In genomic region chr2:171687287-171688128, GRCh38 we compare ENCODE assay signal across 1 cellular context.
TF ChIP-seq lines count a peak whose summit lies in the region.

Gene DYNC1I2 (plus strand): TSS chr2:171687469. CDS start chr2:171690156, 2,687 bp downstream.

TF ChIP-seq in HepG2, 621 proteins besides CTCF, POLR2A, EP300 and RAD21 (continued from another document and continues in another):
- TF ChIP-seq, protein P1, sequence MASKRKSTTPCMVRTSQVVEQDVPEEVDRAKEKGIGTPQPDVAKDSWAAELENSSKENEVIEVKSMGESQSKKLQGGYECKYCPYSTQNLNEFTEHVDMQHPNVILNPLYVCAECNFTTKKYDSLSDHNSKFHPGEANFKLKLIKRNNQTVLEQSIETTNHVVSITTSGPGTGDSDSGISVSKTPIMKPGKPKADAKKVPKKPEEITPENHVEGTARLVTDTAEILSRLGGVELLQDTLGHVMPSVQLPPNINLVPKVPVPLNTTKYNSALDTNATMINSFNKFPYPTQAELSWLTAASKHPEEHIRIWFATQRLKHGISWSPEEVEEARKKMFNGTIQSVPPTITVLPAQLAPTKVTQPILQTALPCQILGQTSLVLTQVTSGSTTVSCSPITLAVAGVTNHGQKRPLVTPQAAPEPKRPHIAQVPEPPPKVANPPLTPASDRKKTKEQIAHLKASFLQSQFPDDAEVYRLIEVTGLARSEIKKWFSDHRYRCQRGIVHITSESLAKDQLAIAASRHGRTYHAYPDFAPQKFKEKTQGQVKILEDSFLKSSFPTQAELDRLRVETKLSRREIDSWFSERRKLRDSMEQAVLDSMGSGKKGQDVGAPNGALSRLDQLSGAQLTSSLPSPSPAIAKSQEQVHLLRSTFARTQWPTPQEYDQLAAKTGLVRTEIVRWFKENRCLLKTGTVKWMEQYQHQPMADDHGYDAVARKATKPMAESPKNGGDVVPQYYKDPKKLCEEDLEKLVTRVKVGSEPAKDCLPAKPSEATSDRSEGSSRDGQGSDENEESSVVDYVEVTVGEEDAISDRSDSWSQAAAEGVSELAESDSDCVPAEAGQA (IDR thresholded peaks at IDR 0.05; ENCODE audit: low read depth): no peak; the same call in 1 of the 2 replicates
- TF ChIP-seq, protein P1 (CRISPR knock-in tag; IDR thresholded peaks at IDR 0.05; ENCODE audit: borderline replicate concordance): no peak
- TF ChIP-seq ZNF44 (CRISPR knock-in tag; IDR thresholded peaks at IDR 0.05) (peak; percentile 62; the same call in 1 of the 2 replicates), SNAPC5 (CRISPR knock-in tag; IDR thresholded peaks at IDR 0.05; ENCODE audit: borderline replicate concordance) (no peak; the same call in 1 of the 2 replicates), PAX8 (CRISPR knock-in tag; IDR thresholded peaks at IDR 0.05; ENCODE audit: borderline replicate concordance) (peak; percentile 89; the same call in 1 of the 2 replicates), IRX3 (CRISPR knock-in tag; IDR thresholded peaks at IDR 0.05; ENCODE audit: borderline replicate concordance, low read depth) (peak; percentile 74; the same call in 1 of the 2 replicates), ZNF354B (CRISPR knock-in tag; IDR thresholded peaks at IDR 0.05) (0 out of 2 replicates have a peak, but pooled peaks have one; percentile 71), ZNF513 (CRISPR knock-in tag; conservative IDR thresholded peaks at IDR 0.05) (peak; percentile 95), HNRNPUL1 (IDR thresholded peaks at IDR 0.05; ENCODE audit: low read depth, low read length) (no peak), TERF1 (CRISPR knock-in tag; IDR thresholded peaks at IDR 0.05) (no peak), ZNF256 (CRISPR knock-in tag; conservative IDR thresholded peaks at IDR 0.05) (0 out of 2 replicates have a peak, but pooled peaks have one; percentile 28), MEIS2 (CRISPR knock-in tag; IDR thresholded peaks at IDR 0.05) (peak; percentile 17), RXRA (CRISPR knock-in tag; IDR thresholded peaks at IDR 0.05) (peak; percentile 60; the same call in 1 of the 2 replicates), ZNF839 (CRISPR knock-in tag; IDR thresholded peaks at IDR 0.05; ENCODE audit: borderline replicate concordance) (peak; percentile 41; the same call in 1 of the 2 replicates), TP53 (CRISPR knock-in tag; conservative IDR thresholded peaks at IDR 0.05) (0 out of 2 replicates have a peak, but pooled peaks have one; percentile 55), HOXA9 (CRISPR knock-in tag; IDR thresholded peaks at IDR 0.05; ENCODE audit: borderline replicate concordance) (no peak), PLRG1 (conservative IDR thresholded peaks at IDR 0.05) (no peak), ZNF747 (CRISPR knock-in tag; IDR thresholded peaks at IDR 0.05; ENCODE audit: borderline replicate concordance) (peak; percentile 78; the same call in 1 of the 2 replicates), FUBP1 (CRISPR knock-in tag; IDR thresholded peaks at IDR 0.05; ENCODE audit: borderline replicate concordance) (no peak), SP140L (CRISPR knock-in tag; IDR thresholded peaks at IDR 0.05; ENCODE audit: borderline replicate concordance) (no peak), NR2F6 (IDR thresholded peaks at IDR 0.05) (peak; percentile 42; the same call in 1 of the 2 replicates), NR2F6 (CRISPR knock-in tag; IDR thresholded peaks at IDR 0.05) (peak; percentile 55), DMTF1 (CRISPR knock-in tag; IDR thresholded peaks at IDR 0.05) (no peak), ZUFSP (CRISPR knock-in tag; IDR thresholded peaks at IDR 0.05; ENCODE audit: borderline replicate concordance) (no peak), KMT2A (CRISPR knock-in tag; IDR thresholded peaks at IDR 0.05) (peak; percentile 92), ZFP36L1 (CRISPR knock-in tag; IDR thresholded peaks at IDR 0.05) (no peak), GABPB1 (CRISPR knock-in tag; IDR thresholded peaks at IDR 0.05) (peak; percentile 88), KLF16 (CRISPR knock-in tag; IDR thresholded peaks at IDR 0.05) (peak in 1 of 2 experiments; percentile 93; a peak in 2 of 4 replicates), ZNF879 (CRISPR knock-in tag; IDR thresholded peaks at IDR 0.05) (peak; percentile 72; the same call in 1 of the 2 replicates), ZNF780A (CRISPR knock-in tag; IDR thresholded peaks at IDR 0.05) (no peak), TOPORS (CRISPR knock-in tag; IDR thresholded peaks at IDR 0.05) (peak; percentile 75; the same call in 1 of the 2 replicates)
- TF ChIP-seq, protein P2, sequence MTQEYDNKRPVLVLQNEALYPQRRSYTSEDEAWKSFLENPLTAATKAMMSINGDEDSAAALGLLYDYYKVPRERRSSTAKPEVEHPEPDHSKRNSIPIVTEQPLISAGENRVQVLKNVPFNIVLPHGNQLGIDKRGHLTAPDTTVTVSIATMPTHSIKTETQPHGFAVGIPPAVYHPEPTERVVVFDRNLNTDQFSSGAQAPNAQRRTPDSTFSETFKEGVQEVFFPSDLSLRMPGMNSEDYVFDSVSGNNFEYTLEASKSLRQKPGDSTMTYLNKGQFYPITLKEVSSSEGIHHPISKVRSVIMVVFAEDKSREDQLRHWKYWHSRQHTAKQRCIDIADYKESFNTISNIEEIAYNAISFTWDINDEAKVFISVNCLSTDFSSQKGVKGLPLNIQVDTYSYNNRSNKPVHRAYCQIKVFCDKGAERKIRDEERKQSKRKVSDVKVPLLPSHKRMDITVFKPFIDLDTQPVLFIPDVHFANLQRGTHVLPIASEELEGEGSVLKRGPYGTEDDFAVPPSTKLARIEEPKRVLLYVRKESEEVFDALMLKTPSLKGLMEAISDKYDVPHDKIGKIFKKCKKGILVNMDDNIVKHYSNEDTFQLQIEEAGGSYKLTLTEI (CRISPR knock-in tag; conservative IDR thresholded peaks at IDR 0.05): no peak
- TF ChIP-seq, protein P3, sequence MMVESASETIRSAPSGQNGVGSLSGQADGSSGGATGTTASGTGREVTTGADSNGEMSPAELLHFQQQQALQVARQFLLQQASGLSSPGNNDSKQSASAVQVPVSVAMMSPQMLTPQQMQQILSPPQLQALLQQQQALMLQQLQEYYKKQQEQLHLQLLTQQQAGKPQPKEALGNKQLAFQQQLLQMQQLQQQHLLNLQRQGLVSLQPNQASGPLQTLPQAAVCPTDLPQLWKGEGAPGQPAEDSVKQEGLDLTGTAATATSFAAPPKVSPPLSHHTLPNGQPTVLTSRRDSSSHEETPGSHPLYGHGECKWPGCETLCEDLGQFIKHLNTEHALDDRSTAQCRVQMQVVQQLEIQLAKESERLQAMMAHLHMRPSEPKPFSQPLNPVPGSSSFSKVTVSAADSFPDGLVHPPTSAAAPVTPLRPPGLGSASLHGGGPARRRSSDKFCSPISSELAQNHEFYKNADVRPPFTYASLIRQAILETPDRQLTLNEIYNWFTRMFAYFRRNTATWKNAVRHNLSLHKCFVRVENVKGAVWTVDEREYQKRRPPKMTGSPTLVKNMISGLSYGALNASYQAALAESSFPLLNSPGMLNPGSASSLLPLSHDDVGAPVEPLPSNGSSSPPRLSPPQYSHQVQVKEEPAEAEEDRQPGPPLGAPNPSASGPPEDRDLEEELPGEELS (CRISPR knock-in tag; IDR thresholded peaks at IDR 0.05): peak; percentile 41
- TF ChIP-seq, protein P4, sequence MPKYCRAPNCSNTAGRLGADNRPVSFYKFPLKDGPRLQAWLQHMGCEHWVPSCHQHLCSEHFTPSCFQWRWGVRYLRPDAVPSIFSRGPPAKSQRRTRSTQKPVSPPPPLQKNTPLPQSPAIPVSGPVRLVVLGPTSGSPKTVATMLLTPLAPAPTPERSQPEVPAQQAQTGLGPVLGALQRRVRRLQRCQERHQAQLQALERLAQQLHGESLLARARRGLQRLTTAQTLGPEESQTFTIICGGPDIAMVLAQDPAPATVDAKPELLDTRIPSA (CRISPR knock-in tag; IDR thresholded peaks at IDR 0.05; ENCODE audit: borderline replicate concordance): peak; percentile 85; the same call in 1 of the 2 replicates
- TF ChIP-seq, protein P5, sequence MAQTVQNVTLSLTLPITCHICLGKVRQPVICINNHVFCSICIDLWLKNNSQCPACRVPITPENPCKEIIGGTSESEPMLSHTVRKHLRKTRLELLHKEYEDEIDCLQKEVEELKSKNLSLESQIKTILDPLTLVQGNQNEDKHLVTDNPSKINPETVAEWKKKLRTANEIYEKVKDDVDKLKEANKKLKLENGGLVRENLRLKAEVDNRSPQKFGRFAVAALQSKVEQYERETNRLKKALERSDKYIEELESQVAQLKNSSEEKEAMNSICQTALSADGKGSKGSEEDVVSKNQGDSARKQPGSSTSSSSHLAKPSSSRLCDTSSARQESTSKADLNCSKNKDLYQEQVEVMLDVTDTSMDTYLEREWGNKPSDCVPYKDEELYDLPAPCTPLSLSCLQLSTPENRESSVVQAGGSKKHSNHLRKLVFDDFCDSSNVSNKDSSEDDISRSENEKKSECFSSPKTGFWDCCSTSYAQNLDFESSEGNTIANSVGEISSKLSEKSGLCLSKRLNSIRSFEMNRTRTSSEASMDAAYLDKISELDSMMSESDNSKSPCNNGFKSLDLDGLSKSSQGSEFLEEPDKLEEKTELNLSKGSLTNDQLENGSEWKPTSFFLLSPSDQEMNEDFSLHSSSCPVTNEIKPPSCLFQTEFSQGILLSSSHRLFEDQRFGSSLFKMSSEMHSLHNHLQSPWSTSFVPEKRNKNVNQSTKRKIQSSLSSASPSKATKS (CRISPR knock-in tag; IDR thresholded peaks at IDR 0.05): no peak
